ENCODE assay signal across 25 cellular contexts in the genomic region with DNA sequence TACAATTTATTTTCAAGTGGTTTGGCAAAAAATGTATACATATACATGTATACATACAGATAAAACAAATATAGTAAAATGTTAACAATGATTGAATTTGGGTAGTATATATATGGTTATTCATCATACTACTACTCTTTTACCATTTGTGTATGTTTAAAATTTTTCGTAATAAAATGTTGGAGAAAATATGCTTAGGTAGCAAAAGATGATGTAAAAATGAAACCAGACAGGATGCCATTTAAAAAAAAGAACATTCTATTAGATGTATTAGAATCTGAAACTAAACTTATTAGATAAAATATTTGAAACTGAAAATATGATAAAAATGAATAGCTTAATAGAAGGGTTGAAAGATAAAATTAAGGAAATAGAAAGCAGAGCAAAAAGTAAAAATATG.
"Had no signal": no experiment of that assay in that cellular context is flagged by ENCODE, and none has a peak within 500 bp of the region (broad histone marks: within the 10 kb centered on the region; RNA-seq: fewer than 3 reads in every experiment).

No MANE protein-coding gene starts in this region.

- H3K27ac Mint-ChIP-seq: naive thymus-derived CD8-positive, alpha-beta T cell; nephron progenitor cell had no signal

- H3K36me3 ChIP-seq: gastroesophageal sphincter, heart left ventricle, lower lobe of right lung, stomach, thyroid gland, vagina had no signal

- H3K4me1 ChIP-seq: gastroesophageal sphincter, heart left ventricle, lower lobe of right lung, psoas muscle, stomach, thyroid gland, vagina had no signal

- H3K4me3 Mint-ChIP-seq: naive thymus-derived CD8-positive, alpha-beta T cell; nephron progenitor cell had no signal

- DNase-seq: dorsolateral prefrontal cortex; effector CD4-positive, alpha-beta T cell; foreskin fibroblast; heart left ventricle; islet precursor cell; left ventricle myocardium superior; lower lobe of right lung; naive thymus-derived CD8-positive, alpha-beta T cell; nephron progenitor cell; nucleus accumbens; psoas muscle; right cardiac atrium; stimulated activated CD4-positive, alpha-beta T cell treated with anti-CD3 and anti-CD28 coated beads, Interleukin-15, amount 100 ng/mL, for 24 hours; stimulated activated CD4-positive, alpha-beta T cell treated with anti-CD3 and anti-CD28 coated beads, Interleukin-4, amount 100 ng/mL, for 1 hour; stimulated activated CD8-positive, alpha-beta memory T cell treated with anti-CD3 and anti-CD28 coated beads, Interleukin-4, amount 100 ng/mL, for 48 hours; stimulated activated naive CD4-positive, alpha-beta T cell; stomach; thyroid gland had no signal

- H3K27me3 ChIP-seq: dorsolateral prefrontal cortex, gastroesophageal sphincter, heart left ventricle, hepatocyte, stomach, thyroid gland, vagina had no signal

- H3K9me3 Mint-ChIP-seq: naive thymus-derived CD8-positive, alpha-beta T cell; nephron progenitor cell had no signal

- H3K27ac ChIP-seq: dorsolateral prefrontal cortex, epithelial cell of prostate, gastroesophageal sphincter, heart left ventricle, hepatocyte, lower lobe of right lung, psoas muscle, skin epidermis, stomach, thyroid gland, vagina had no signal

- H3K4me3 ChIP-seq: dorsolateral prefrontal cortex, gastroesophageal sphincter, heart left ventricle, hepatocyte, lower lobe of right lung, psoas muscle, skin epidermis, stomach, thyroid gland, vagina had no signal

- FAIRE-seq: colon had no signal

- ATAC-seq: esophagus mucosa; gastroesophageal sphincter; heart left ventricle; left ventricle myocardium superior; lower lobe of right lung; naive thymus-derived CD8-positive, alpha-beta T cell; psoas muscle; right cardiac atrium had no signal

- H3K36me3 Mint-ChIP-seq: naive thymus-derived CD8-positive, alpha-beta T cell had no signal

- H3K9me3 ChIP-seq: gastroesophageal sphincter, heart left ventricle, lower lobe of right lung, psoas muscle, stomach, thyroid gland, vagina had no signal
